In the genomic region with DNA sequence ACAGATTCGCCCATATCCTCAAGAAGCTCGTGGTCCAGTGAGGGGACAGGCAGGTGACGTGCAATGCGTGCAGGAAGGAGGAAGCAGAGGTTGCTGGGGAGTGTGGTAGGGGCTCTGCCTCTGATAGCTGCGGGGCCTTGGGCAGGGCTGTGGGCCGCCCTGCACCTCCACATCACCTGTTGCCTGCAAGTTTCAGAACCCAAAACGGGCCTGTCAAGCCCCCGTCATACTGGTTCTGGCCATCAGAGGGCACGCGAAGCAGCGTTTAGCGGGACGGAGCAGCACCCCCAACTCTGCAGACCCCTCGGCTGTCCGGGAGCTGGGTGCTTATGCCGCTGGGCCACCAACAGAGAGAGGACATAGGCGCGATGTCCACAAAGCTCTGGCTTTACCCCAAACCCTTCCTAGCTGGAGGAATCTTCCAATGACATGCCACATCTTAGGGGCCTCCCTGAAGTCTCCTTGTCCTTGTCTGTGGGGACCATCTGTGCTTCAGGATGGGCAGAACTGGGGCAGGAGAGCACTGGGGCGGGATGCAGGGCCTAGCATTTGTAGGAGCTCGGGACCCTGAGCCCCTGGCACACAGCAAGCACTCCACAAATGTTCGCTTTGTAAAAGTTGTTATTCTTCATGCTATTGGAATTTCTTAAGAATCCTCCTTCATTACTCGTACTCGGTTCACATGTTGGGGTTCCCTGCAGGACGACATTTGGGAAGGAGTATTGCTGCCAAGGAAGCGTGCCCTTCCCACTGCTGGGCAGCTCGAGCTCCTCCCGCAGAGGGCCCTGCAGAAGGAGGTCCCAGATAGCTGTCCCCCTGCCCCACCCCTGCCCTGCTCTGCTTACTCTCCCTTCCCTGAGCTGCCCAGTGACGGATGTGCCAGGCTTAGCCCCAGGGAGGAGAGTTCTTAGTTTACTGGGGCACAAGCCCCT, we compare ENCODE assay signal across 8 cellular contexts.
DNase-seq lines count a peak whose midpoint lies in the region; ATAC-seq and TF ChIP-seq lines count a peak whose summit lies in the region.

No MANE protein-coding gene starts in this region.

- no peak overlapping the region for H2AFZ ChIP-seq in hepatocyte

- in situ Hi-C loops in transverse colon (cut with MboI; ENCODE audit: low pct_ligation_motif_present in 1 of 4, low pct_unique_long_range_greater_than_20kb in 1 of 4, low sequenced_read_pairs in 3 of 4), result loop anchor here in 1 of 4 donors (25.0 kb wide), 1 partner anchor 206 kb away; no protein-coding TSS in a partner anchor

- H3K36me3 ChIP-seq in hepatocyte (replicated peaks; ENCODE audit: insufficient read depth, low read depth), result no peaks in the 10 kb centered on the region
- no peaks in the 10 kb centered on the region for H3K36me3 ChIP-seq in transverse colon

- no peaks in the 10 kb centered on the region for H4K20me1 ChIP-seq in hepatocyte (ENCODE audit: insufficient read depth, poor library complexity, severe bottlenecking)

- ATAC-seq in GM18868 (IDR thresholded peaks at IDR 0.05; ENCODE audit: unreplicated experiment) (no peak), GM18517 (IDR thresholded peaks at IDR 0.05; ENCODE audit: unreplicated experiment) (no peak)

- H3K27ac ChIP-seq in hepatocyte, result no peak overlapping the region
- H3K27ac ChIP-seq in transverse colon, result no peak overlapping the region

- no peak overlapping the region for H3K4me2 ChIP-seq in hepatocyte

- H3K9me2 ChIP-seq in hepatocyte (replicated peaks; ENCODE audit: insufficient read depth), result no peaks in the 10 kb centered on the region

- no peaks in the 10 kb centered on the region for H3K79me2 ChIP-seq in hepatocyte

- intact Hi-C loops in transverse colon (cut with DNase I; ENCODE audit: low total_unique reads), result no loop called here

- no peak for TF ChIP-seq EP300 in transverse colon (IDR thresholded peaks at IDR 0.05; ENCODE audit: low read depth)

- H3K4me1 ChIP-seq in hepatocyte (ENCODE audit: insufficient read depth) (no peaks in the 10 kb centered on the region), transverse colon (no peaks in the 10 kb centered on the region)

- 63% methylated on average over 28 of the region's 28 CpGs for WGBS in hepatocyte (ENCODE audit: low lambda C conversion rate, missing lambda C conversion rate)
- WGBS in transverse colon (ENCODE audit: low coverage in 1 of 2), 2 donors, result 43% methylated on average over 28 of the region's 28 CpGs; no CpG with 5 or more reads in 1 of the 2 donors

- H3K27me3 ChIP-seq in hepatocyte, result no peaks in the 10 kb centered on the region
- peaks cover 29% of the 10 kb centered on the region for H3K27me3 ChIP-seq in transverse colon

- TF ChIP-seq CTCF in hepatocyte (IDR thresholded peaks at IDR 0.05; ENCODE audit: poor library complexity) (peak; percentile 53), transverse colon (IDR thresholded peaks at IDR 0.05) (peak in 3 of 5 experiments; percentile 18 to 32 (median 24))

- no peaks in the 10 kb centered on the region for H3K9me3 ChIP-seq in hepatocyte (ENCODE audit: low read depth)
- no peaks in the 10 kb centered on the region for H3K9me3 ChIP-seq in transverse colon

- TF ChIP-seq POLR2A in transverse colon (IDR thresholded peaks at IDR 0.05), result no peak

- H3K4me3 ChIP-seq in hepatocyte, result no peak overlapping the region
- no peak overlapping the region for H3K4me3 ChIP-seq in transverse colon

- DNase-seq in DMS 273 (lab: John Stamatoyannopoulos, UW; ENCODE audit: unreplicated experiment), result peak; percentile 25
- DNase-seq in DMS 273 treated with DMSO at 0.1 percent for 48 hours (lab: John Stamatoyannopoulos, UW), result no peak
- DNase-seq in activated T-cell treated with anti-CD3 and anti-CD28 coated beads, Interleukin-2, amount 50 U/mL, for 48 hours, result peak; percentile 47 to 50
- DNase-seq in hepatocyte (ENCODE audit: low spot score), result no peak
- DNase-seq in transverse colon, result no peak
- no peak for DNase-seq in cerebellar cortex (ENCODE audit: low spot score)

Comparison
In these comparisons a context has a peak if more than half of its experiments do, and no peak if none do; other contexts are left out.
1. DNase-seq: peak in DMS 273 (single experiment) and activated T-cell treated with anti-CD3 and anti-CD28 coated beads, Interleukin-2, amount 50 U/mL, for 48 hours (2 of 2); none in DMS 273 treated with DMSO at 0.1 percent for 48 hours (single experiment), hepatocyte (single experiment), transverse colon (single experiment) and cerebellar cortex (single experiment).